In the genomic region with DNA sequence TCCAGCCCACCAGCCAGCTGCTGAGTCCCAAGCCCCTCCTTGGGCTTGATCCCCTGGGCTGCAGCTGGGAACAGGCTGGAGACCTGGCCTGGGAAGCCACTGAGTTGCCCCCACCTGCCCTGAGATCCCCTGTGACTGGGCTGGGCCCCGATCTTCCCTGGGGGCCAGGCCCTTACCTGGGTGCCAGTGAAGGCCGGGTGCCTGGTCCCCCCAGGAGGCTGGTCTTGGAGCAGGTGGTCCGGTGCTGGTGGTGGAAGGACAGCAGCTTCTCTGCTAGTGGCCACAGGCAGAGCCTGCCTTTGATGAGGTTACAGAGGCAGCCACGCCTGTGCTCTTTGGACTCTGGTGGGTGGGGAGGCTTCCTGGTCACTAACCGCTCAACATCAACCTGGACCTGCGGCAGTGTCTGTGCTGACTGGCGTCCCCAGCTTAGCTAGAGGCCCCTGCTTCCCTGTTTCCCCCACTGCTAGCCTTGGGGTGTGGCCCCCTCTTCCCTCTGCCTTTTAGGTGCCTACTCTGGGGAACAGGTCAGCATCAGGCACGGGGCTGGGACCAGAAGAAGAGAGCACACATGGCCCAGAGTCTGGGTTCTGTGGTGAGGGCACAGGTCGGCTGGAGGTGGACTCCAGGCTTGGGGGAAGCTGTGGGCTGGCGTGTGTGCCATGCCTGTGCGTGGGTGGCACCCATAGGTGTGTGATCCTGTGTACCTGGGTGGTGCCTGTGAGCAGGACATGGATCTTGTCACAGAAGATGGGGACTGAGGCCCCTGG, we compare ENCODE assay signal across 1 cellular context.
TF ChIP-seq lines count a peak whose summit lies in the region.

A gene with protein sequence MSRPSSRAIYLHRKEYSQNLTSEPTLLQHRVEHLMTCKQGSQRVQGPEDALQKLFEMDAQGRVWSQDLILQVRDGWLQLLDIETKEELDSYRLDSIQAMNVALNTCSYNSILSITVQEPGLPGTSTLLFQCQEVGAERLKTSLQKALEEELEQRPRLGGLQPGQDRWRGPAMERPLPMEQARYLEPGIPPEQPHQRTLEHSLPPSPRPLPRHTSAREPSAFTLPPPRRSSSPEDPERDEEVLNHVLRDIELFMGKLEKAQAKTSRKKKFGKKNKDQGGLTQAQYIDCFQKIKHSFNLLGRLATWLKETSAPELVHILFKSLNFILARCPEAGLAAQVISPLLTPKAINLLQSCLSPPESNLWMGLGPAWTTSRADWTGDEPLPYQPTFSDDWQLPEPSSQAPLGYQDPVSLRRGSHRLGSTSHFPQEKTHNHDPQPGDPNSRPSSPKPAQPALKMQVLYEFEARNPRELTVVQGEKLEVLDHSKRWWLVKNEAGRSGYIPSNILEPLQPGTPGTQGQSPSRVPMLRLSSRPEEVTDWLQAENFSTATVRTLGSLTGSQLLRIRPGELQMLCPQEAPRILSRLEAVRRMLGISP (minus strand): TSS at position 278 of the 770 bp plus-strand sequence. CDS start 2,174 bp downstream, outside the sequence.

TF ChIP-seq in HepG2, 621 proteins besides CTCF, POLR2A, EP300 and RAD21 (continued from another document and continues in another):
- TF ChIP-seq NR1H2 (CRISPR knock-in tag; IDR thresholded peaks at IDR 0.05; ENCODE audit: borderline replicate concordance, low read depth), result no peak
- TF ChIP-seq, protein P1, sequence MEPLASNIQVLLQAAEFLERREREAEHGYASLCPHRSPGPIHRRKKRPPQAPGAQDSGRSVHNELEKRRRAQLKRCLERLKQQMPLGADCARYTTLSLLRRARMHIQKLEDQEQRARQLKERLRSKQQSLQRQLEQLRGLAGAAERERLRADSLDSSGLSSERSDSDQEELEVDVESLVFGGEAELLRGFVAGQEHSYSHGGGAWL (CRISPR knock-in tag; IDR thresholded peaks at IDR 0.05), result peak; percentile 57; the same call in 1 of the 2 replicates
- no peak for TF ChIP-seq ZNF773 (CRISPR knock-in tag; IDR thresholded peaks at IDR 0.05; ENCODE audit: borderline replicate concordance)
- no peak for TF ChIP-seq ZNF737 (CRISPR knock-in tag; IDR thresholded peaks at IDR 0.05; ENCODE audit: borderline replicate concordance)
- peak; percentile 89 for TF ChIP-seq MYC (CRISPR knock-in tag; IDR thresholded peaks at IDR 0.05; ENCODE audit: borderline replicate concordance)
- TF ChIP-seq, protein P2, sequence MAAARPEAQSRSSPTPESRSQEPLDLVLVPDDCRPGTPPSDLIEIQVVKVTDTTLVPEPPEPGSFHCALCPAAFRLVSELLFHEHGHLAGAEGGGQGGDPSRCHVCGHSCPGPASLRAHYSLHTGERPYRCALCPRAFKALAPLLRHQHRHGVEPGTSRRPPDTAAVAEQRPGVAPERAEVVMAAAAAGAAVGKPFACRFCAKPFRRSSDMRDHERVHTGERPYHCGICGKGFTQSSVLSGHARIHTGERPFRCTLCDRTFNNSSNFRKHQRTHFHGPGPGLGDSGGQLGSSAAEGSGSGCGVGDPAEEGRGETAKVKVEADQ (CRISPR knock-in tag; IDR thresholded peaks at IDR 0.05; ENCODE audit: borderline replicate concordance), result no peak
- TF ChIP-seq ZNF790 (CRISPR knock-in tag; IDR thresholded peaks at IDR 0.05; ENCODE audit: borderline replicate concordance), result no peak
- TF ChIP-seq KLF15 (CRISPR knock-in tag; IDR thresholded peaks at IDR 0.05; ENCODE audit: borderline replicate concordance), result no peak
- no peak; the same call in 1 of the 2 replicates for TF ChIP-seq FOSL2 (CRISPR knock-in tag; IDR thresholded peaks at IDR 0.05)
- TF ChIP-seq, protein P3, sequence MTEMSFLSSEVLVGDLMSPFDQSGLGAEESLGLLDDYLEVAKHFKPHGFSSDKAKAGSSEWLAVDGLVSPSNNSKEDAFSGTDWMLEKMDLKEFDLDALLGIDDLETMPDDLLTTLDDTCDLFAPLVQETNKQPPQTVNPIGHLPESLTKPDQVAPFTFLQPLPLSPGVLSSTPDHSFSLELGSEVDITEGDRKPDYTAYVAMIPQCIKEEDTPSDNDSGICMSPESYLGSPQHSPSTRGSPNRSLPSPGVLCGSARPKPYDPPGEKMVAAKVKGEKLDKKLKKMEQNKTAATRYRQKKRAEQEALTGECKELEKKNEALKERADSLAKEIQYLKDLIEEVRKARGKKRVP (CRISPR knock-in tag; IDR thresholded peaks at IDR 0.05), result no peak
- no peak for TF ChIP-seq STAT5B (CRISPR knock-in tag; IDR thresholded peaks at IDR 0.05)
- peak; percentile 87; the same call in 1 of the 2 replicates for TF ChIP-seq ZNF792 (CRISPR knock-in tag; IDR thresholded peaks at IDR 0.05)
- TF ChIP-seq NR2C2 (CRISPR knock-in tag; IDR thresholded peaks at IDR 0.05; ENCODE audit: borderline replicate concordance), result no peak
- TF ChIP-seq, protein P4, sequence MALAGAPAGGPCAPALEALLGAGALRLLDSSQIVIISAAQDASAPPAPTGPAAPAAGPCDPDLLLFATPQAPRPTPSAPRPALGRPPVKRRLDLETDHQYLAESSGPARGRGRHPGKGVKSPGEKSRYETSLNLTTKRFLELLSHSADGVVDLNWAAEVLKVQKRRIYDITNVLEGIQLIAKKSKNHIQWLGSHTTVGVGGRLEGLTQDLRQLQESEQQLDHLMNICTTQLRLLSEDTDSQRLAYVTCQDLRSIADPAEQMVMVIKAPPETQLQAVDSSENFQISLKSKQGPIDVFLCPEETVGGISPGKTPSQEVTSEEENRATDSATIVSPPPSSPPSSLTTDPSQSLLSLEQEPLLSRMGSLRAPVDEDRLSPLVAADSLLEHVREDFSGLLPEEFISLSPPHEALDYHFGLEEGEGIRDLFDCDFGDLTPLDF (CRISPR knock-in tag; IDR thresholded peaks at IDR 0.05), result no peak
- no peak for TF ChIP-seq GLI4 (CRISPR knock-in tag; IDR thresholded peaks at IDR 0.05; ENCODE audit: borderline replicate concordance)
- peak; percentile 94 for TF ChIP-seq POLR2G (IDR thresholded peaks at IDR 0.05; ENCODE audit: low read depth, low read length)
- TF ChIP-seq ZNF644 (CRISPR knock-in tag; IDR thresholded peaks at IDR 0.05; ENCODE audit: low read depth), result peak; percentile 48; the same call in 1 of the 2 replicates
- TF ChIP-seq, protein P5, sequence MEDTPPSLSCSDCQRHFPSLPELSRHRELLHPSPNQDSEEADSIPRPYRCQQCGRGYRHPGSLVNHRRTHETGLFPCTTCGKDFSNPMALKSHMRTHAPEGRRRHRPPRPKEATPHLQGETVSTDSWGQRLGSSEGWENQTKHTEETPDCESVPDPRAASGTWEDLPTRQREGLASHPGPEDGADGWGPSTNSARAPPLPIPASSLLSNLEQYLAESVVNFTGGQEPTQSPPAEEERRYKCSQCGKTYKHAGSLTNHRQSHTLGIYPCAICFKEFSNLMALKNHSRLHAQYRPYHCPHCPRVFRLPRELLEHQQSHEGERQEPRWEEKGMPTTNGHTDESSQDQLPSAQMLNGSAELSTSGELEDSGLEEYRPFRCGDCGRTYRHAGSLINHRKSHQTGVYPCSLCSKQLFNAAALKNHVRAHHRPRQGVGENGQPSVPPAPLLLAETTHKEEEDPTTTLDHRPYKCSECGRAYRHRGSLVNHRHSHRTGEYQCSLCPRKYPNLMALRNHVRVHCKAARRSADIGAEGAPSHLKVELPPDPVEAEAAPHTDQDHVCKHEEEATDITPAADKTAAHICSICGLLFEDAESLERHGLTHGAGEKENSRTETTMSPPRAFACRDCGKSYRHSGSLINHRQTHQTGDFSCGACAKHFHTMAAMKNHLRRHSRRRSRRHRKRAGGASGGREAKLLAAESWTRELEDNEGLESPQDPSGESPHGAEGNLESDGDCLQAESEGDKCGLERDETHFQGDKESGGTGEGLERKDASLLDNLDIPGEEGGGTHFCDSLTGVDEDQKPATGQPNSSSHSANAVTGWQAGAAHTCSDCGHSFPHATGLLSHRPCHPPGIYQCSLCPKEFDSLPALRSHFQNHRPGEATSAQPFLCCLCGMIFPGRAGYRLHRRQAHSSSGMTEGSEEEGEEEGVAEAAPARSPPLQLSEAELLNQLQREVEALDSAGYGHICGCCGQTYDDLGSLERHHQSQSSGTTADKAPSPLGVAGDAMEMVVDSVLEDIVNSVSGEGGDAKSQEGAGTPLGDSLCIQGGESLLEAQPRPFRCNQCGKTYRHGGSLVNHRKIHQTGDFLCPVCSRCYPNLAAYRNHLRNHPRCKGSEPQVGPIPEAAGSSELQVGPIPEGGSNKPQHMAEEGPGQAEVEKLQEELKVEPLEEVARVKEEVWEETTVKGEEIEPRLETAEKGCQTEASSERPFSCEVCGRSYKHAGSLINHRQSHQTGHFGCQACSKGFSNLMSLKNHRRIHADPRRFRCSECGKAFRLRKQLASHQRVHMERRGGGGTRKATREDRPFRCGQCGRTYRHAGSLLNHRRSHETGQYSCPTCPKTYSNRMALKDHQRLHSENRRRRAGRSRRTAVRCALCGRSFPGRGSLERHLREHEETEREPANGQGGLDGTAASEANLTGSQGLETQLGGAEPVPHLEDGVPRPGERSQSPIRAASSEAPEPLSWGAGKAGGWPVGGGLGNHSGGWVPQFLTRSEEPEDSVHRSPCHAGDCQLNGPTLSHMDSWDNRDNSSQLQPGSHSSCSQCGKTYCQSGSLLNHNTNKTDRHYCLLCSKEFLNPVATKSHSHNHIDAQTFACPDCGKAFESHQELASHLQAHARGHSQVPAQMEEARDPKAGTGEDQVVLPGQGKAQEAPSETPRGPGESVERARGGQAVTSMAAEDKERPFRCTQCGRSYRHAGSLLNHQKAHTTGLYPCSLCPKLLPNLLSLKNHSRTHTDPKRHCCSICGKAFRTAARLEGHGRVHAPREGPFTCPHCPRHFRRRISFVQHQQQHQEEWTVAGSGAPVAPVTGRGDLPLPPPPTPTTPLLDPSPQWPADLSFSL (CRISPR knock-in tag; IDR thresholded peaks at IDR 0.05), result no peak
- TF ChIP-seq, protein P6, sequence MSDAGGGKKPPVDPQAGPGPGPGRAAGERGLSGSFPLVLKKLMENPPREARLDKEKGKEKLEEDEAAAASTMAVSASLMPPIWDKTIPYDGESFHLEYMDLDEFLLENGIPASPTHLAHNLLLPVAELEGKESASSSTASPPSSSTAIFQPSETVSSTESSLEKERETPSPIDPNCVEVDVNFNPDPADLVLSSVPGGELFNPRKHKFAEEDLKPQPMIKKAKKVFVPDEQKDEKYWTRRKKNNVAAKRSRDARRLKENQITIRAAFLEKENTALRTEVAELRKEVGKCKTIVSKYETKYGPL (CRISPR knock-in tag; IDR thresholded peaks at IDR 0.05), result no peak
- no peak for TF ChIP-seq RNF2 (conservative IDR thresholded peaks at IDR 0.05; ENCODE audit: low read depth)
- TF ChIP-seq FIP1L1 (IDR thresholded peaks at IDR 0.05; ENCODE audit: borderline replicate concordance, insufficient read depth, low read depth, low read length), result no peak
- no peak for TF ChIP-seq FOSL1 (CRISPR knock-in tag; IDR thresholded peaks at IDR 0.05; ENCODE audit: borderline replicate concordance)
- TF ChIP-seq, protein P7, sequence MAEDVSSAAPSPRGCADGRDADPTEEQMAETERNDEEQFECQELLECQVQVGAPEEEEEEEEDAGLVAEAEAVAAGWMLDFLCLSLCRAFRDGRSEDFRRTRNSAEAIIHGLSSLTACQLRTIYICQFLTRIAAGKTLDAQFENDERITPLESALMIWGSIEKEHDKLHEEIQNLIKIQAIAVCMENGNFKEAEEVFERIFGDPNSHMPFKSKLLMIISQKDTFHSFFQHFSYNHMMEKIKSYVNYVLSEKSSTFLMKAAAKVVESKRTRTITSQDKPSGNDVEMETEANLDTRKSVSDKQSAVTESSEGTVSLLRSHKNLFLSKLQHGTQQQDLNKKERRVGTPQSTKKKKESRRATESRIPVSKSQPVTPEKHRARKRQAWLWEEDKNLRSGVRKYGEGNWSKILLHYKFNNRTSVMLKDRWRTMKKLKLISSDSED (CRISPR knock-in tag; IDR thresholded peaks at IDR 0.05), result no peak
- no peak for TF ChIP-seq SIN3B (IDR thresholded peaks at IDR 0.05; ENCODE audit: low read length)
- no peak for TF ChIP-seq ZNF263 (CRISPR knock-in tag; IDR thresholded peaks at IDR 0.05)
- TF ChIP-seq, protein P8, sequence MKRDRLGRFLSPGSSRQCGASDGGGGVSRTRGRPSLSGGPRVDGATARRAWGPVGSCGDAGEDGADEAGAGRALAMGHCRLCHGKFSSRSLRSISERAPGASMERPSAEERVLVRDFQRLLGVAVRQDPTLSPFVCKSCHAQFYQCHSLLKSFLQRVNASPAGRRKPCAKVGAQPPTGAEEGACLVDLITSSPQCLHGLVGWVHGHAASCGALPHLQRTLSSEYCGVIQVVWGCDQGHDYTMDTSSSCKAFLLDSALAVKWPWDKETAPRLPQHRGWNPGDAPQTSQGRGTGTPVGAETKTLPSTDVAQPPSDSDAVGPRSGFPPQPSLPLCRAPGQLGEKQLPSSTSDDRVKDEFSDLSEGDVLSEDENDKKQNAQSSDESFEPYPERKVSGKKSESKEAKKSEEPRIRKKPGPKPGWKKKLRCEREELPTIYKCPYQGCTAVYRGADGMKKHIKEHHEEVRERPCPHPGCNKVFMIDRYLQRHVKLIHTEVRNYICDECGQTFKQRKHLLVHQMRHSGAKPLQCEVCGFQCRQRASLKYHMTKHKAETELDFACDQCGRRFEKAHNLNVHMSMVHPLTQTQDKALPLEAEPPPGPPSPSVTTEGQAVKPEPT (CRISPR knock-in tag; IDR thresholded peaks at IDR 0.05; ENCODE audit: low read depth), result 0 out of 2 replicates have a peak, but pooled peaks have one; percentile 30
- no peak for TF ChIP-seq RFXANK (CRISPR knock-in tag; IDR thresholded peaks at IDR 0.05)
- TF ChIP-seq, protein P9, sequence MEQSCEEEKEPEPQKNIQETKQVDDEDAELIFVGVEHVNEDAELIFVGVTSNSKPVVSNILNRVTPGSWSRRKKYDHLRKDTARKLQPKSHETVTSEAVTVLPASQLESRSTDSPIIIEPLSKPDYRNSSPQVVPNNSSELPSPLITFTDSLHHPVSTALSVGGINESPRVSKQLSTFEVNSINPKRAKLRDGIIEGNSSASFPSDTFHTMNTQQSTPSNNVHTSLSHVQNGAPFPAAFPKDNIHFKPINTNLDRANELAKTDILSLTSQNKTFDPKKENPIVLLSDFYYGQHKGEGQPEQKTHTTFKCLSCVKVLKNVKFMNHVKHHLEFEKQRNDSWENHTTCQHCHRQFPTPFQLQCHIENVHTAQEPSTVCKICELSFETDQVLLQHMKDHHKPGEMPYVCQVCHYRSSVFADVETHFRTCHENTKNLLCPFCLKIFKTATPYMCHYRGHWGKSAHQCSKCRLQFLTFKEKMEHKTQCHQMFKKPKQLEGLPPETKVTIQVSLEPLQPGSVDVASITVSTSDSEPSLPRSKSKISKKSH (CRISPR knock-in tag; IDR thresholded peaks at IDR 0.05; ENCODE audit: borderline replicate concordance), result no peak
- no peak for TF ChIP-seq ZFP37 (CRISPR knock-in tag; IDR thresholded peaks at IDR 0.05; ENCODE audit: borderline replicate concordance)
- peak; percentile 84 for TF ChIP-seq SP5 (CRISPR knock-in tag; IDR thresholded peaks at IDR 0.05; ENCODE audit: borderline replicate concordance, low read depth)
- TF ChIP-seq, protein P10, sequence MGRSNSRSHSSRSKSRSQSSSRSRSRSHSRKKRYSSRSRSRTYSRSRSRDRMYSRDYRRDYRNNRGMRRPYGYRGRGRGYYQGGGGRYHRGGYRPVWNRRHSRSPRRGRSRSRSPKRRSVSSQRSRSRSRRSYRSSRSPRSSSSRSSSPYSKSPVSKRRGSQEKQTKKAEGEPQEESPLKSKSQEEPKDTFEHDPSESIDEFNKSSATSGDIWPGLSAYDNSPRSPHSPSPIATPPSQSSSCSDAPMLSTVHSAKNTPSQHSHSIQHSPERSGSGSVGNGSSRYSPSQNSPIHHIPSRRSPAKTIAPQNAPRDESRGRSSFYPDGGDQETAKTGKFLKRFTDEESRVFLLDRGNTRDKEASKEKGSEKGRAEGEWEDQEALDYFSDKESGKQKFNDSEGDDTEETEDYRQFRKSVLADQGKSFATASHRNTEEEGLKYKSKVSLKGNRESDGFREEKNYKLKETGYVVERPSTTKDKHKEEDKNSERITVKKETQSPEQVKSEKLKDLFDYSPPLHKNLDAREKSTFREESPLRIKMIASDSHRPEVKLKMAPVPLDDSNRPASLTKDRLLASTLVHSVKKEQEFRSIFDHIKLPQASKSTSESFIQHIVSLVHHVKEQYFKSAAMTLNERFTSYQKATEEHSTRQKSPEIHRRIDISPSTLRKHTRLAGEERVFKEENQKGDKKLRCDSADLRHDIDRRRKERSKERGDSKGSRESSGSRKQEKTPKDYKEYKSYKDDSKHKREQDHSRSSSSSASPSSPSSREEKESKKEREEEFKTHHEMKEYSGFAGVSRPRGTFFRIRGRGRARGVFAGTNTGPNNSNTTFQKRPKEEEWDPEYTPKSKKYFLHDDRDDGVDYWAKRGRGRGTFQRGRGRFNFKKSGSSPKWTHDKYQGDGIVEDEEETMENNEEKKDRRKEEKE (IDR thresholded peaks at IDR 0.05), result no peak
- TF ChIP-seq ZNF703 (CRISPR knock-in tag; IDR thresholded peaks at IDR 0.05; ENCODE audit: borderline replicate concordance), result no peak
